1 cellular context compared by ENCODE assay signal in genomic region chr11:120331301-120331966, GRCh38.
TF ChIP-seq lines count a peak whose summit lies in the region.

No MANE protein-coding gene starts in this region.

TF ChIP-seq in HEK293, 187 proteins besides CTCF, POLR2A, EP300 and RAD21 (continued from another document and continues in another):
- TF ChIP-seq, protein P1, sequence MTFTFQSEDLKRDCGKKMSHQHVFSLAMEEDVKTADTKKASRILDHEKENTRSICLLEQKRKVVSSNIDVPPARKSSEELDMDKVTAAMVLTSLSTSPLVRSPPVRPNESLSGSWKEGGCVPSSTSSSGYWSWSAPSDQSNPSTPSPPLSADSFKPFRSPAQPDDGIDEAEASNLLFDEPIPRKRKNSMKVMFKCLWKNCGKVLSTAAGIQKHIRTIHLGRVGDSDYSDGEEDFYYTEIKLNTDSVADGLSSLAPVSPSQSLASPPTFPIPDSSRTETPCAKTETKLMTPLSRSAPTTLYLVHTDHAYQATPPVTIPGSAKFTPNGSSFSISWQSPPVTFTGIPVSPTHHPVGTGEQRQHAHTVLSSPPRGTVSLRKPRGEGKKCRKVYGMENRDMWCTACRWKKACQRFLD (tag by site-specific recombination; IDR thresholded peaks at IDR 0.05), result no peak
- TF ChIP-seq ZNF791 (tag by site-specific recombination; IDR thresholded peaks at IDR 0.05), result no peak
- no peak for TF ChIP-seq ZNF2 (tag by site-specific recombination; IDR thresholded peaks at IDR 0.05)
- no peak for TF ChIP-seq ZSCAN23 (tag by site-specific recombination; IDR thresholded peaks at IDR 0.05)
- TF ChIP-seq ZNF354C (tag by site-specific recombination; IDR thresholded peaks at IDR 0.05; ENCODE audit: borderline replicate concordance, low read depth), result no peak
- TF ChIP-seq ZNF707 (tag by site-specific recombination; IDR thresholded peaks at IDR 0.05), result no peak
- no peak for TF ChIP-seq ZNF350 (tag by site-specific recombination; IDR thresholded peaks at IDR 0.05)
- TF ChIP-seq, protein P2, sequence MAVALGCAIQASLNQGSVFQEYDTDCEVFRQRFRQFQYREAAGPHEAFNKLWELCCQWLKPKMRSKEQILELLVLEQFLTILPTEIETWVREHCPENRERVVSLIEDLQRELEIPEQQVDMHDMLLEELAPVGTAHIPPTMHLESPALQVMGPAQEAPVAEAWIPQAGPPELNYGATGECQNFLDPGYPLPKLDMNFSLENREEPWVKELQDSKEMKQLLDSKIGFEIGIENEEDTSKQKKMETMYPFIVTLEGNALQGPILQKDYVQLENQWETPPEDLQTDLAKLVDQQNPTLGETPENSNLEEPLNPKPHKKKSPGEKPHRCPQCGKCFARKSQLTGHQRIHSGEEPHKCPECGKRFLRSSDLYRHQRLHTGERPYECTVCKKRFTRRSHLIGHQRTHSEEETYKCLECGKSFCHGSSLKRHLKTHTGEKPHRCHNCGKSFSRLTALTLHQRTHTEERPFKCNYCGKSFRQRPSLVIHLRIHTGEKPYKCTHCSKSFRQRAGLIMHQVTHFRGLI (tag by site-specific recombination; IDR thresholded peaks at IDR 0.05), result 0 out of 2 replicates have a peak, but pooled peaks have one; percentile 38
- no peak for TF ChIP-seq ZNF555 (tag by site-specific recombination; conservative IDR thresholded peaks at IDR 0.05)
- no peak for TF ChIP-seq ZNF521 (tag by site-specific recombination; IDR thresholded peaks at IDR 0.05)
- TF ChIP-seq ZNF621 (tag by site-specific recombination; IDR thresholded peaks at IDR 0.05), result no peak
- no peak for TF ChIP-seq FEZF1 (tag by site-specific recombination; IDR thresholded peaks at IDR 0.05)
- TF ChIP-seq ZNF792 (tag by site-specific recombination; IDR thresholded peaks at IDR 0.05), result no peak
- TF ChIP-seq, protein P3, sequence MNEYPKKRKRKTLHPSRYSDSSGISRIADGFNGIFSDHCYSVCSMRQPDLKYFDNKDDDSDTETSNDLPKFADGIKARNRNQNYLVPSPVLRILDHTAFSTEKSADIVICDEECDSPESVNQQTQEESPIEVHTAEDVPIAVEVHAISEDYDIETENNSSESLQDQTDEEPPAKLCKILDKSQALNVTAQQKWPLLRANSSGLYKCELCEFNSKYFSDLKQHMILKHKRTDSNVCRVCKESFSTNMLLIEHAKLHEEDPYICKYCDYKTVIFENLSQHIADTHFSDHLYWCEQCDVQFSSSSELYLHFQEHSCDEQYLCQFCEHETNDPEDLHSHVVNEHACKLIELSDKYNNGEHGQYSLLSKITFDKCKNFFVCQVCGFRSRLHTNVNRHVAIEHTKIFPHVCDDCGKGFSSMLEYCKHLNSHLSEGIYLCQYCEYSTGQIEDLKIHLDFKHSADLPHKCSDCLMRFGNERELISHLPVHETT (tag by site-specific recombination; IDR thresholded peaks at IDR 0.05), result no peak
- TF ChIP-seq KLF16 (tag by site-specific recombination; IDR thresholded peaks at IDR 0.05), result no peak
- TF ChIP-seq ZNF843 (tag by site-specific recombination; IDR thresholded peaks at IDR 0.05), result no peak
- no peak for TF ChIP-seq ZBTB17 (tag by site-specific recombination; IDR thresholded peaks at IDR 0.05)
- no peak for TF ChIP-seq ZNF830 (tag by site-specific recombination; IDR thresholded peaks at IDR 0.05; ENCODE audit: low read depth)
- no peak for TF ChIP-seq ZBTB6 (tag by site-specific recombination; IDR thresholded peaks at IDR 0.05)
- no peak for TF ChIP-seq ZNF580 (tag by site-specific recombination; IDR thresholded peaks at IDR 0.05)
- TF ChIP-seq, protein P4, sequence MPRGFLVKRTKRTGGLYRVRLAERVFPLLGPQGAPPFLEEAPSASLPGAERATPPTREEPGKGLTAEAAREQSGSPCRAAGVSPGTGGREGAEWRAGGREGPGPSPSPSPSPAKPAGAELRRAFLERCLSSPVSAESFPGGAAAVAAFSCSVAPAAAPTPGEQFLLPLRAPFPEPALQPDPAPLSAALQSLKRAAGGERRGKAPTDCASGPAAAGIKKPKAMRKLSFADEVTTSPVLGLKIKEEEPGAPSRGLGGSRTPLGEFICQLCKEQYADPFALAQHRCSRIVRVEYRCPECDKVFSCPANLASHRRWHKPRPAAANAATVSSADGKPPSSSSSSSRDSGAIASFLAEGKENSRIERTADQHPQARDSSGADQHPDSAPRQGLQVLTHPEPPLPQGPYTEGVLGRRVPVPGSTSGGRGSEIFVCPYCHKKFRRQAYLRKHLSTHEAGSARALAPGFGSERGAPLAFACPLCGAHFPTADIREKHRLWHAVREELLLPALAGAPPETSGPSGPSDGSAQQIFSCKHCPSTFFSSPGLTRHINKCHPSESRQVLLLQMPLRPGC (tag by site-specific recombination; IDR thresholded peaks at IDR 0.05), result no peak
- no peak for TF ChIP-seq ZNF596 (tag by site-specific recombination; IDR thresholded peaks at IDR 0.05)
- no peak for TF ChIP-seq ZNF112 (tag by site-specific recombination; IDR thresholded peaks at IDR 0.05)
- TF ChIP-seq ZNF473 (tag by site-specific recombination; IDR thresholded peaks at IDR 0.05), result no peak
- no peak for TF ChIP-seq HOXA7 (CRISPR knock-in tag; IDR thresholded peaks at IDR 0.05; ENCODE audit: borderline replicate concordance)
- TF ChIP-seq ZNF280C (tag by site-specific recombination; IDR thresholded peaks at IDR 0.05), result no peak
- peak; percentile 39; the same call in 1 of the 2 replicates for TF ChIP-seq ZEB2 (tag by site-specific recombination; IDR thresholded peaks at IDR 0.05)
- TF ChIP-seq MZF1 (tag by site-specific recombination; IDR thresholded peaks at IDR 0.05; ENCODE audit: borderline replicate concordance), result no peak
- TF ChIP-seq, protein P5, sequence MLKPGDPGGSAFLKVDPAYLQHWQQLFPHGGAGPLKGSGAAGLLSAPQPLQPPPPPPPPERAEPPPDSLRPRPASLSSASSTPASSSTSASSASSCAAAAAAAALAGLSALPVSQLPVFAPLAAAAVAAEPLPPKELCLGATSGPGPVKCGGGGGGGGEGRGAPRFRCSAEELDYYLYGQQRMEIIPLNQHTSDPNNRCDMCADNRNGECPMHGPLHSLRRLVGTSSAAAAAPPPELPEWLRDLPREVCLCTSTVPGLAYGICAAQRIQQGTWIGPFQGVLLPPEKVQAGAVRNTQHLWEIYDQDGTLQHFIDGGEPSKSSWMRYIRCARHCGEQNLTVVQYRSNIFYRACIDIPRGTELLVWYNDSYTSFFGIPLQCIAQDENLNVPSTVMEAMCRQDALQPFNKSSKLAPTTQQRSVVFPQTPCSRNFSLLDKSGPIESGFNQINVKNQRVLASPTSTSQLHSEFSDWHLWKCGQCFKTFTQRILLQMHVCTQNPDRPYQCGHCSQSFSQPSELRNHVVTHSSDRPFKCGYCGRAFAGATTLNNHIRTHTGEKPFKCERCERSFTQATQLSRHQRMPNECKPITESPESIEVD (tag by site-specific recombination; IDR thresholded peaks at IDR 0.05), result peak; percentile 83
- peak; percentile 61; the same call in 1 of the 2 replicates for TF ChIP-seq MYNN (tag by site-specific recombination; IDR thresholded peaks at IDR 0.05; ENCODE audit: borderline replicate concordance)
- no peak for TF ChIP-seq KLF10 (tag by site-specific recombination; IDR thresholded peaks at IDR 0.05)
- no peak for TF ChIP-seq ZNF548 (tag by site-specific recombination; IDR thresholded peaks at IDR 0.05)
- no peak for TF ChIP-seq ZFP69B (tag by site-specific recombination; IDR thresholded peaks at IDR 0.05)
- TF ChIP-seq, protein P6, sequence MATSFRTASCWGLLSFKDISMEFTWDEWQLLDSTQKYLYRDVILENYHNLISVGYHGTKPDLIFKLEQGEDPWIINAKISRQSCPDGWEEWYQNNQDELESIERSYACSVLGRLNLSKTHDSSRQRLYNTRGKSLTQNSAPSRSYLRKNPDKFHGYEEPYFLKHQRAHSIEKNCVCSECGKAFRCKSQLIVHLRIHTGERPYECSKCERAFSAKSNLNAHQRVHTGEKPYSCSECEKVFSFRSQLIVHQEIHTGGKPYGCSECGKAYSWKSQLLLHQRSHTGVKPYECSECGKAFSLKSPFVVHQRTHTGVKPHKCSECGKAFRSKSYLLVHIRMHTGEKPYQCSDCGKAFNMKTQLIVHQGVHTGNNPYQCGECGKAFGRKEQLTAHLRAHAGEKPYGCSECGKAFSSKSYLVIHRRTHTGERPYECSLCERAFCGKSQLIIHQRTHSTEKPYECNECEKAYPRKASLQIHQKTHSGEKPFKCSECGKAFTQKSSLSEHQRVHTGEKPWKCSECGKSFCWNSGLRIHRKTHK (tag by site-specific recombination; IDR thresholded peaks at IDR 0.05), result no peak
- no peak for TF ChIP-seq PATZ1 (tag by site-specific recombination; IDR thresholded peaks at IDR 0.05)
- TF ChIP-seq ZNF114 (tag by site-specific recombination; IDR thresholded peaks at IDR 0.05), result no peak
- no peak for TF ChIP-seq ZNF214 (tag by site-specific recombination; IDR thresholded peaks at IDR 0.05; ENCODE audit: borderline replicate concordance)
- TF ChIP-seq GLI2 (tag by site-specific recombination; IDR thresholded peaks at IDR 0.05; ENCODE audit: borderline replicate concordance, low read depth), result no peak
- TF ChIP-seq ZNF654 (tag by site-specific recombination; IDR thresholded peaks at IDR 0.05; ENCODE audit: low read depth), result no peak
- TF ChIP-seq, protein P7, sequence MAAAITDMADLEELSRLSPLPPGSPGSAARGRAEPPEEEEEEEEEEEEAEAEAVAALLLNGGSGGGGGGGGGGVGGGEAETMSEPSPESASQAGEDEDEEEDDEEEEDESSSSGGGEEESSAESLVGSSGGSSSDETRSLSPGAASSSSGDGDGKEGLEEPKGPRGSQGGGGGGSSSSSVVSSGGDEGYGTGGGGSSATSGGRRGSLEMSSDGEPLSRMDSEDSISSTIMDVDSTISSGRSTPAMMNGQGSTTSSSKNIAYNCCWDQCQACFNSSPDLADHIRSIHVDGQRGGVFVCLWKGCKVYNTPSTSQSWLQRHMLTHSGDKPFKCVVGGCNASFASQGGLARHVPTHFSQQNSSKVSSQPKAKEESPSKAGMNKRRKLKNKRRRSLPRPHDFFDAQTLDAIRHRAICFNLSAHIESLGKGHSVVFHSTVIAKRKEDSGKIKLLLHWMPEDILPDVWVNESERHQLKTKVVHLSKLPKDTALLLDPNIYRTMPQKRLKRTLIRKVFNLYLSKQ (tag by site-specific recombination; IDR thresholded peaks at IDR 0.05; ENCODE audit: borderline replicate concordance), result no peak
- 0 out of 2 replicates have a peak, but pooled peaks have one; percentile 14 for TF ChIP-seq PRDM10 (tag by site-specific recombination; IDR thresholded peaks at IDR 0.05)
